Comparison of ENCODE assay signal across 9 cellular contexts in genomic region chr1:27594542-27595510, GRCh38. TPM values are rescaled to one million over a fixed set of nuclear protein-coding genes. Genes with fewer than 3 reads are reported as not detected.
DNase-seq lines count a peak whose midpoint lies in the region; ATAC-seq and TF ChIP-seq lines count a peak whose summit lies in the region.
"Had no signal": no experiment of that assay in that cellular context is flagged by ENCODE, and none has a peak within 500 bp of the region (broad histone marks: within the 10 kb centered on the region; RNA-seq: fewer than 3 reads in every experiment).

No MANE protein-coding gene starts in this region.

- H3K4me3 Mint-ChIP-seq in endodermal cell, result no peak overlapping the region

- peak overlapping the region; percentile 41 for H2BK15ac ChIP-seq in neuronal stem cell (ENCODE audit: low read length)

- H3K36me3 ChIP-seq in endodermal cell (ENCODE audit: control insufficient read depth, insufficient read depth, low read length), result peaks cover 5% of the 10 kb centered on the region
- peaks cover 4 to 43% of the 10 kb centered on the region in 2 donors for H3K36me3 ChIP-seq in neuronal stem cell (replicated peaks in 1 of 2; ENCODE audit: control insufficient read depth in 2 of 2, insufficient read depth in 2 of 2, low read length in 2 of 2)

- no peaks in the 10 kb centered on the region for H3K27me3 Mint-ChIP-seq in endodermal cell (ENCODE audit: insufficient read depth)

- no peak for TF ChIP-seq CTCF in endodermal cell (conservative IDR thresholded peaks at IDR 0.05)

- H3K27me3 ChIP-seq in endodermal cell (ENCODE audit: control insufficient read depth, insufficient read depth, low read length, poor library complexity, severe bottlenecking) (no peaks in the 10 kb centered on the region), neuronal stem cell (ENCODE audit: control insufficient read depth in 3 of 3, insufficient read depth in 3 of 3, low read depth in 1 of 3, low read length in 3 of 3) (no peaks in the 10 kb centered on the region)

- peak overlapping the region; percentile 27 for H2BK12ac ChIP-seq in neuronal stem cell (ENCODE audit: low read length)

- H3K23ac ChIP-seq in neuronal stem cell (ENCODE audit: low read depth, low read length, poor library complexity), result peak overlapping the region; percentile 47

- peaks cover 31% of the 10 kb centered on the region for H3K4me1 Mint-ChIP-seq in endodermal cell

- peak overlapping the region; percentile 85 for H2AK5ac ChIP-seq in neuronal stem cell (ENCODE audit: low read depth, low read length)

- peak overlapping the region; percentile 19 for H2BK5ac ChIP-seq in neuronal stem cell (ENCODE audit: low read length)

- no peak for ATAC-seq in HG02852 (IDR thresholded peaks at IDR 0.05; ENCODE audit: unreplicated experiment)

- peak overlapping the region; percentile 19 for H3K4me2 ChIP-seq in neuronal stem cell (ENCODE audit: insufficient read depth, low read length, poor library complexity, severe bottlenecking)

- H3K4me1 ChIP-seq in endodermal cell (ENCODE audit: control insufficient read depth, insufficient read depth, low read length) (peaks cover 35% of the 10 kb centered on the region), neuronal stem cell (ENCODE audit: control insufficient read depth in 2 of 2, insufficient read depth in 1 of 2, low read depth in 1 of 2, low read length in 2 of 2) (peaks cover 84 to 93% of the 10 kb centered on the region in 2 donors)

- peak; percentile 89 for DNase-seq in EL
- peak; percentile 90 for DNase-seq in NCI-H226
- DNase-seq in endodermal cell, result peak; percentile 56
- DNase-seq in neuronal stem cell (ENCODE audit: low spot score), result no peak
- no peak for DNase-seq in 8988T
- DNase-seq in COR-L47 (lab: John Stamatoyannopoulos, UW), result no peak
- no peak for DNase-seq in NCI-H128 (lab: John Stamatoyannopoulos, UW; ENCODE audit: unreplicated experiment)
- DNase-seq: DND-41 had no signal

- no peaks in the 10 kb centered on the region for H3K9me3 Mint-ChIP-seq in endodermal cell

- H3K4ac ChIP-seq in neuronal stem cell (ENCODE audit: low read length), result peak overlapping the region; percentile 2

- peaks cover 60% of the 10 kb centered on the region for H3K79me1 ChIP-seq in neuronal stem cell (ENCODE audit: low read depth, low read length)

- H3K9ac ChIP-seq in endodermal cell (ENCODE audit: extremely low read depth, low read length, poor library complexity, severe bottlenecking) (no peak overlapping the region), neuronal stem cell (ENCODE audit: low read depth, low read length, poor library complexity) (peak overlapping the region; percentile 65)

- no peak overlapping the region for H2AFZ ChIP-seq in neuronal stem cell (ENCODE audit: low read length)

- no peak overlapping the region for H3K14ac ChIP-seq in neuronal stem cell (ENCODE audit: low read length)

- no peaks in the 10 kb centered on the region for H3K36me3 Mint-ChIP-seq in endodermal cell (ENCODE audit: low read depth)

- peak overlapping the region; percentile 76 for H3K18ac ChIP-seq in neuronal stem cell (ENCODE audit: low read length)

- H3K9me3 ChIP-seq in endodermal cell (ENCODE audit: control insufficient read depth, low read length), result no peaks in the 10 kb centered on the region
- H3K9me3 ChIP-seq in neuronal stem cell (replicated peaks in 1 of 2; ENCODE audit: control insufficient read depth in 2 of 2, insufficient read depth in 1 of 2, low read depth in 1 of 2, low read length in 2 of 2), result no peaks in the 10 kb centered on the region

- H2BK120ac ChIP-seq in neuronal stem cell (ENCODE audit: low read depth, low read length), result peak overlapping the region; percentile 88

- H3K4me3 ChIP-seq in endodermal cell (ENCODE audit: low read length) (no peak overlapping the region), neuronal stem cell (ENCODE audit: low read length in 2 of 2) (peak overlapping the region in 1 of 2 donors; percentile 1)

- 75 to 82% methylated on average over 15 to 17 of the region's 17 CpGs for WGBS in endodermal cell (ENCODE audit: insufficient coverage in 1 of 2, insufficient read length in 1 of 2), 2 experiments
- WGBS in neuronal stem cell (ENCODE audit: extremely low coverage in 2 of 2, insufficient read length in 2 of 2, insufficient replicate concordance in 1 of 2), 2 donors, result no CpG with 5 or more reads among the region's 17 CpGs

- no peak overlapping the region for H3K27ac Mint-ChIP-seq in endodermal cell

- H3K27ac ChIP-seq in endodermal cell (ENCODE audit: low read depth, low read length) (peak overlapping the region; percentile 82), neuronal stem cell (replicated peaks; ENCODE audit: low read length) (peak overlapping the region; percentile 91)

- H4K8ac ChIP-seq in neuronal stem cell (ENCODE audit: low read depth, low read length), result no peak overlapping the region

- H4K91ac ChIP-seq in neuronal stem cell (ENCODE audit: low read depth, low read length, poor library complexity), result no peak overlapping the region

RNA-seq across cellular contexts. Expression of gene AHDC1, which starts 9.1 kb away (rescaled TPM):
- total RNA-seq in endodermal cell, result 10 to 100 TPM; 39.3 to 41.2 TPM
- polyA plus RNA-seq in endodermal cell (2013, experiment 1 of 2), result 52.1 TPM
- 50.1 TPM for polyA plus RNA-seq in endodermal cell (2013, experiment 2 of 2)
- 22.9 TPM for polyA plus RNA-seq in neuronal stem cell (2013, experiment 1 of 2)
- 22.9 TPM for polyA plus RNA-seq in neuronal stem cell (2013, experiment 2 of 2)

RNA-seq across cellular contexts. Expression of gene FGR, which starts 40.2 kb away (rescaled TPM):
- total RNA-seq in endodermal cell, result not detected
- 0.14 TPM for polyA plus RNA-seq in endodermal cell (2013, experiment 1 of 2)
- not detected for polyA plus RNA-seq in endodermal cell (2013, experiment 2 of 2)
- 0.03 TPM for polyA plus RNA-seq in neuronal stem cell (2013, experiment 1 of 2)
- polyA plus RNA-seq in neuronal stem cell (2013, experiment 2 of 2), result 0.01 TPM

Comparison
In these comparisons a context has a peak if more than half of its experiments do, and no peak if none do; other contexts are left out.
1. DNase-seq: peak in EL (single experiment), NCI-H226 (single experiment) and endodermal cell (single experiment); none in neuronal stem cell (single experiment), 8988T (single experiment), COR-L47 (single experiment) and NCI-H128 (single experiment).